In genomic region chr1:177854951-177855350, GRCh38 we compare ENCODE assay signal across 20 cellular contexts.
"Had no signal": no experiment of that assay in that cellular context is flagged by ENCODE, and none has a peak within 500 bp of the region (broad histone marks: within the 10 kb centered on the region; RNA-seq: fewer than 3 reads in every experiment).

No MANE protein-coding gene starts in this region.

- H3K4me3 ChIP-seq: esophagus muscularis mucosa, gastrocnemius medialis, hepatocyte, lower lobe of right lung, neural progenitor cell, ovary, right lobe of liver, suprapubic skin, thyroid gland had no signal

- ATAC-seq: gastrocnemius medialis; left lobe of liver; lower lobe of right lung; natural killer cell treated with Interleukin-12 subunit alpha and Interleukin-12 subunit beta and Interleukin-15 and Interleukin-18, amount 100 ng/mL, for 72 hours; right lobe of liver; stimulated activated effector memory CD8-positive, alpha-beta T cell treated with anti-CD3 and anti-CD28 coated beads, Interleukin-12 subunit alpha, Interleukin-12 subunit beta, amount 100 ng/mL, for 72 hours; stimulated activated naive CD8-positive, alpha-beta T cell treated with anti-CD3 and anti-CD28 coated beads, Interleukin-15, Interleukin-2, amounts not matched to agents 100 U/mL and 50 U/mL, for 24 hours had no signal

- DNase-seq: effector memory CD4-positive, alpha-beta T cell; gastrocnemius medialis; glutamatergic neuron; kidney glomerular epithelial cell; lower lobe of right lung; midbrain; nucleus accumbens; ovary; right lobe of liver; stimulated activated CD4-positive, alpha-beta T cell treated with anti-CD3 and anti-CD28 coated beads, Interleukin-4, amount 100 ng/mL, for 1 hour; stimulated activated CD8-positive, alpha-beta memory T cell treated with anti-CD3 and anti-CD28 coated beads, Interleukin-4, amount 100 ng/mL, for 48 hours; stimulated activated naive CD8-positive, alpha-beta T cell treated with anti-CD3 and anti-CD28 coated beads, Interleukin-15, Interleukin-2, amounts not matched to agents 100 U/mL and 50 U/mL, for 24 hours; thyroid gland had no signal
